In the genomic region with DNA sequence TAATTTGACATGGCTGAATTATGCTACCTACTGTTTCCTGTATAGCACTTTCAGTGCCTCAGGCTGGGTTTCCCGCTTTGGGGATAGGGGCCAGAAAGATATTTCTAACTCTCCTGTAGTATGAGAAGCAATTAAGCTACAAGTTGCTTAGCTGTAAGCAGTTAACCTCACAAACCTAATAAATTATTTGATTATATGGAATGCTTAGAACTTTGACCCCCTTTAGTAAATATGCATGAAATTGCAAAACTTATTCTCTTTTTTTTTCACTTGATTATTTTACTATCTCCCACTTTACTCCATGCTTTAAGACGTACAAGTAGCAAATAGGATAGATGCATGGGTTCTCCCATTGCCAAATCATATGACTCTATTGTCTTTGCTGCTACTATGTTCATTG, we compare ENCODE assay signal across 1 cellular context.
TF ChIP-seq lines count a peak whose summit lies in the region.

No MANE protein-coding gene starts in this region.

TF ChIP-seq in HepG2, 621 proteins besides CTCF, POLR2A, EP300 and RAD21 (continued from another document):
- TF ChIP-seq, protein P1, sequence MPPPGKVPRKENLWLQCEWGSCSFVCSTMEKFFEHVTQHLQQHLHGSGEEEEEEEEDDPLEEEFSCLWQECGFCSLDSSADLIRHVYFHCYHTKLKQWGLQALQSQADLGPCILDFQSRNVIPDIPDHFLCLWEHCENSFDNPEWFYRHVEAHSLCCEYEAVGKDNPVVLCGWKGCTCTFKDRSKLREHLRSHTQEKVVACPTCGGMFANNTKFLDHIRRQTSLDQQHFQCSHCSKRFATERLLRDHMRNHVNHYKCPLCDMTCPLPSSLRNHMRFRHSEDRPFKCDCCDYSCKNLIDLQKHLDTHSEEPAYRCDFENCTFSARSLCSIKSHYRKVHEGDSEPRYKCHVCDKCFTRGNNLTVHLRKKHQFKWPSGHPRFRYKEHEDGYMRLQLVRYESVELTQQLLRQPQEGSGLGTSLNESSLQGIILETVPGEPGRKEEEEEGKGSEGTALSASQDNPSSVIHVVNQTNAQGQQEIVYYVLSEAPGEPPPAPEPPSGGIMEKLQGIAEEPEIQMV (CRISPR knock-in tag; IDR thresholded peaks at IDR 0.05; ENCODE audit: low read depth), result no peak
- no peak for TF ChIP-seq ZNF652 (CRISPR knock-in tag; IDR thresholded peaks at IDR 0.05; ENCODE audit: borderline replicate concordance, low read depth)
- no peak for TF ChIP-seq ZNF276 (CRISPR knock-in tag; IDR thresholded peaks at IDR 0.05; ENCODE audit: low read depth)
- no peak for TF ChIP-seq HMG20A (CRISPR knock-in tag; IDR thresholded peaks at IDR 0.05; ENCODE audit: borderline replicate concordance)
- no peak for TF ChIP-seq TARDBP (CRISPR knock-in tag; IDR thresholded peaks at IDR 0.05)
